In the genomic region with DNA sequence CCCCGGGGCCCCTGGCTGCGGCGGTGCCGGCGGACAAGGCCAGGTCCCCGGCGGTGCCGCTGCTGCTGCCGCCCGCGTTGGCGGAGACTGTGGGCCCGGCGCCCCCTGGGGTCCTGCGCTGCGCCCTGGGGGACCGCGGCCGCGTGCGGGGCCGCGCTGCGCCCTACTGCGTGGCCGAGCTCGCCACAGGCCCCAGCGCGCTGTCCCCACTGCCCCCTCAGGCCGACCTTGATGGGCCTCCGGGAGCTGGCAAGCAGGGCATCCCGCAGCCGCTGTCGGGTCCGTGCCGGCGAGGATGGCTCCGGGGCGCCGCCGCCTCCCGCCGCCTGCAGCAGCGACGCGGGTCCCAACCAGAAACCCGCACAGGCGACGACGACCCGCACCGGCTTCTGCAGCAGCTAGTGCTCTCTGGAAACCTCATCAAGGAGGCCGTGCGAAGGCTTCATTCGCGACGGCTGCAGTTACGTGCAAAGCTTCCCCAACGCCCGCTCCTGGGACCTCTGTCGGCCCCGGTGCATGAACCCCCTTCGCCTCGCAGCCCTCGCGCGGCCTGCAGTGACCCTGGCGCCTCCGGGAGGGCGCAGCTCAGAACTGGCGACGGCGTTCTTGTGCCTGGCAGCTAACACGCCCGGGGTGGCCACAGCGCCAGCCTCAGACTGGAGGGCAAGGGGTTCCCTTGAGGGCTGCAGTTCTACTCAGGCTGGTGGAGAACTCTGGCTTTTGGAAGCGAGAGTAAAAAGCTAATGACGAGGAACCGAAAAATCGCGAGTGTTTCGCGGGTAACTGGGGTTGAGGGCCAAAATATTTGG, we compare ENCODE assay signal across 1 cellular context.
TF ChIP-seq lines count a peak whose summit lies in the region.

No MANE protein-coding gene starts in this region.

TF ChIP-seq in GM12878, 131 proteins besides CTCF, POLR2A, EP300 and RAD21:
- TF ChIP-seq SUPT20H (IDR thresholded peaks at IDR 0.05; ENCODE audit: borderline replicate concordance, control insufficient read depth, low read depth, low read length) (no peak), ETV6 (conservative IDR thresholded peaks at IDR 0.05 in 1 of 2, IDR thresholded peaks at IDR 0.05 in 1 of 2; ENCODE audit: borderline replicate concordance in 1 of 2, low read depth in 1 of 2) (no peak), IRF3 (IDR thresholded peaks at IDR 0.05) (no peak), CBX3 (IDR thresholded peaks at IDR 0.05; ENCODE audit: borderline replicate concordance, low read depth) (no peak), BMI1 (IDR thresholded peaks at IDR 0.05; ENCODE audit: borderline replicate concordance) (no peak), MYC (IDR thresholded peaks at IDR 0.05; ENCODE audit: insufficient read depth, insufficient read length, insufficient replicate concordance, low read length, severe bottlenecking) (no peak), SREBF1 (IDR thresholded peaks at IDR 0.05; ENCODE audit: low read length) (no peak), ATF7 (IDR thresholded peaks at IDR 0.05; ENCODE audit: low read depth) (no peak), YBX1 (IDR thresholded peaks at IDR 0.05) (no peak), MTA2 (IDR thresholded peaks at IDR 0.05; ENCODE audit: low read depth) (no peak)
- TF ChIP-seq, protein P1, sequence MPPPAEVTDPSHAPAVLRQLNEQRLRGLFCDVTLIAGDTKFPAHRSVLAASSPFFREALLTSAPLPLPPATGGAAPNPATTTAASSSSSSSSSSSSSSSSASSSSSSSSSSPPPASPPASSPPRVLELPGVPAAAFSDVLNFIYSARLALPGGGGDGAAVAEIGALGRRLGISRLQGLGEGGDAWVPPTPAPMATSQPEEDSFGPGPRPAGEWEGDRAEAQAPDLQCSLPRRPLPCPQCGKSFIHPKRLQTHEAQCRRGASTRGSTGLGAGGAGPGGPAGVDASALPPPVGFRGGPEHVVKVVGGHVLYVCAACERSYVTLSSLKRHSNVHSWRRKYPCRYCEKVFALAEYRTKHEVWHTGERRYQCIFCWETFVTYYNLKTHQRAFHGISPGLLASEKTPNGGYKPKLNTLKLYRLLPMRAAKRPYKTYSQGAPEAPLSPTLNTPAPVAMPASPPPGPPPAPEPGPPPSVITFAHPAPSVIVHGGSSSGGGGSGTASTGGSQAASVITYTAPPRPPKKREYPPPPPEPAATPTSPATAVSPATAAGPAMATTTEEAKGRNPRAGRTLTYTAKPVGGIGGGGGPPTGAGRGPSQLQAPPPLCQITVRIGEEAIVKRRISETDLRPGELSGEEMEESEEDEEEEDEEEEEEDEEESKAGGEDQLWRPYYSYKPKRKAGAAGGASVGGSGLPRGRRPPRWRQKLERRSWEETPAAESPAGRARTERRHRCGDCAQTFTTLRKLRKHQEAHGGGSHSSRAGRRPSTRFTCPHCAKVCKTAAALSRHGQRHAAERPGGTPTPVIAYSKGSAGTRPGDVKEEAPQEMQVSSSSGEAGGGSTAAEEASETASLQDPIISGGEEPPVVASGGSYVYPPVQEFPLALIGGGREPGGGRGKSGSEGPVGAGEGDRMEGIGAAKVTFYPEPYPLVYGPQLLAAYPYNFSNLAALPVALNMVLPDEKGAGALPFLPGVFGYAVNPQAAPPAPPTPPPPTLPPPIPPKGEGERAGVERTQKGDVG (CRISPR knock-in tag; IDR thresholded peaks at IDR 0.05) = no peak
